ENCODE assay signal across 11 cellular contexts in the genomic region with DNA sequence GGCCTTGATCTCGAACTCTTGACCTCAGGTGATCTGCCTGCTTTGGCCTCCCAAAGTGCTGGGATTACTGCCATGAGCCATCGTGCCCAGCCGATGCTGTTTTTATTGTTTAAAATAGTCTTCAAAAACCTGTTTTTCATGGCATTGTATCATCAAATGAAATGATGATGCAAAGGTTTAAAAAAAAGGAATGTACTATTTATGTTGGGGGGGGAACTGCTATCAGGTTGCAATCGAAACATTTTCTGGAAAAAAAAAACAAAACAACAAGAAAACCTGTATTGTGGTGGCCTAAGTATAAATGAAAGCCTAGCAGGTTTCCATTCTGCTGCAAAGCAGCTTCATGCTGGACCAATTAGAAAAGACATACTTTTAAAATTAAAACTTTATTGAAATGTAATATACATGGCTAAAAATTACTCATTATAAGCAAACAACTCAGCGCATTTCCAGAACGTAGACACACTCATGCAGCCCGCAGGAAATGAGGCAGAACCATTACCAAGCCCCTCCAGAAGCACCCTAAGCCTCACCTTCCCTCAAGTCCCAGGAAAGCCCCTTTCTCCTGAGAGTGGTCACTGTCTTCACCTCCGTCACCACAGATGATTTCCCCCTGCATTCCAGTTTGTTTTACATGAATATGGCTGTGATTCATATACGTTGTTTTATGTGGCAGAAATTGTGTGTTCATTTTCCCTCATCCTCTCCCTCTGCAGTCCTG. TPM values are rescaled to one million over a fixed set of nuclear protein-coding genes. Genes with fewer than 3 reads are reported as not detected.
DNase-seq lines count a peak whose midpoint lies in the region; ATAC-seq, FAIRE-seq and TF ChIP-seq lines count a peak whose summit lies in the region.
"Had no signal": no experiment of that assay in that cellular context is flagged by ENCODE, and none has a peak within 500 bp of the region (broad histone marks: within the 10 kb centered on the region; RNA-seq: fewer than 3 reads in every experiment).

No MANE protein-coding gene starts in this region.

- in situ Hi-C loops in Caki2 (cut with HindIII; ENCODE audit: low pct_unique_long_range_greater_than_20kb, low sequenced_read_pairs), result no loop called here

- no peaks in the 10 kb centered on the region for H3K9me3 ChIP-seq in naive thymus-derived CD4-positive, alpha-beta T cell (ENCODE audit: control insufficient read depth in 2 of 3, low read length in 3 of 3)

- CTCF ChIA-PET in naive thymus-derived CD4-positive, alpha-beta T cell (lab: Charles Lee), result interaction anchor here (0.8 kb wide), 1 partner anchor 244 kb away, joined by 4 read pairs; no protein-coding TSS in a partner anchor

- peak; percentile 48 for ATAC-seq in HG03196 (IDR thresholded peaks at IDR 0.05; ENCODE audit: unreplicated experiment)
- no peak for ATAC-seq in naive thymus-derived CD4-positive, alpha-beta T cell
- no peak for ATAC-seq in HG03521 (IDR thresholded peaks at IDR 0.05; ENCODE audit: unreplicated experiment)
- no peak for ATAC-seq in esophagus mucosa
- ATAC-seq in GM18498 (IDR thresholded peaks at IDR 0.05; ENCODE audit: unreplicated experiment), result no peak

- no peaks in the 10 kb centered on the region for H3K27me3 Mint-ChIP-seq in naive thymus-derived CD4-positive, alpha-beta T cell

- intact Hi-C loops in naive thymus-derived CD4-positive, alpha-beta T cell (cut with micrococcal nuclease), result no loop called here

- peaks cover 2% of the 10 kb centered on the region for H3K36me3 ChIP-seq in bronchial epithelial cell (ENCODE audit: control insufficient read depth, insufficient read depth, low read length)
- H3K36me3 ChIP-seq in naive thymus-derived CD4-positive, alpha-beta T cell (ENCODE audit: control insufficient read depth in 2 of 3, insufficient read depth in 3 of 3, low read length in 3 of 3), result peaks cover 0 to 22% (median 5%) of the 10 kb centered on the region in 3 experiments

- no peaks in the 10 kb centered on the region for H3K9me3 Mint-ChIP-seq in naive thymus-derived CD4-positive, alpha-beta T cell

- H3K4me3 ChIP-seq in bronchial epithelial cell (ENCODE audit: low read depth, low read length), result no peak overlapping the region
- H3K4me3 ChIP-seq in naive thymus-derived CD4-positive, alpha-beta T cell (ENCODE audit: low read length), result no peak overlapping the region

- H3K36me3 Mint-ChIP-seq in naive thymus-derived CD4-positive, alpha-beta T cell, result peaks cover 3 to 11% (median 6%) of the 10 kb centered on the region in 5 donors

- no peak overlapping the region for H3K27ac ChIP-seq in naive thymus-derived CD4-positive, alpha-beta T cell (ENCODE audit: low read depth, low read length)

- FAIRE-seq in bronchial epithelial cell (lab: Jason Lieb, UNC), result no peak

- H3K27me3 ChIP-seq in bronchial epithelial cell (ENCODE audit: control insufficient read depth, insufficient read depth, low read length), result no peaks in the 10 kb centered on the region
- H3K27me3 ChIP-seq in naive thymus-derived CD4-positive, alpha-beta T cell (ENCODE audit: control insufficient read depth in 2 of 2, insufficient read depth in 2 of 2, low read length in 2 of 2), result no peaks in the 10 kb centered on the region

- no peak overlapping the region for H3K4me3 Mint-ChIP-seq in naive thymus-derived CD4-positive, alpha-beta T cell

- no peak for TF ChIP-seq CTCF in bronchial epithelial cell (IDR thresholded peaks at IDR 0.05; ENCODE audit: insufficient read depth, low read length, severe bottlenecking)

- DNase-seq in Caki2 (ENCODE audit: low read depth), result peak; percentile 22
- peak; percentile 82 for DNase-seq in bronchial epithelial cell (ENCODE audit: low read depth)
- no peak for DNase-seq in naive thymus-derived CD4-positive, alpha-beta T cell
- DNase-seq in inferior parietal cortex (ENCODE audit: extremely low spot score), result no peak
- DNase-seq: activated CD8-positive, alpha-beta memory T cell treated with anti-CD3 and anti-CD28 coated beads, Interleukin-2, amount 50 U/mL, for 48 hours; NCI-H774; stimulated activated CD4-positive, alpha-beta T cell treated with anti-CD3 and anti-CD28 coated beads, Interleukin-4, amount 100 ng/mL, for 4 hours had no signal

- peaks cover 0 to 11% of the 10 kb centered on the region in 2 donors for H3K4me1 ChIP-seq in naive thymus-derived CD4-positive, alpha-beta T cell (ENCODE audit: control insufficient read depth in 2 of 2, insufficient read depth in 2 of 2, low read length in 2 of 2)

- H3K4me1 Mint-ChIP-seq in naive thymus-derived CD4-positive, alpha-beta T cell, result peaks cover 16 to 39% (median 32%) of the 10 kb centered on the region in 7 donors

- H3K27ac Mint-ChIP-seq in naive thymus-derived CD4-positive, alpha-beta T cell, result peak overlapping the region in 5 of 9 donors; percentile 14 to 72 (median 62)

- POLR2A ChIA-PET in naive thymus-derived CD4-positive, alpha-beta T cell (lab: Charles Lee), result no interaction called here

RNA-seq across cellular contexts. Expression of a gene that starts 19.0 kb away (rescaled TPM):
- total RNA-seq in Caki2 (2014; rRNA removed; shearing (Covaris generic); ENCODE audit: low replicate concordance), result 11.4 and 20.0 TPM in 2 replicates
- total RNA-seq in bronchial epithelial cell, result 20.4 and 21.6 TPM in 2 replicates
- 10 to 100 TPM; 21.6 to 24.0 (median 22.8) TPM for total RNA-seq in naive thymus-derived CD4-positive, alpha-beta T cell
- 1 to 10 TPM; 2.8 to 3.0 TPM for polyA plus RNA-seq in naive thymus-derived CD4-positive, alpha-beta T cell
- 29.8 TPM for total RNA-seq in esophagus mucosa

RNA-seq across cellular contexts. Expression of a gene that starts 29.7 kb away (rescaled TPM):
- total RNA-seq in Caki2 (2014; rRNA removed; shearing (Covaris generic); ENCODE audit: low replicate concordance), result 68.1 and 103 TPM in 2 replicates
- total RNA-seq in bronchial epithelial cell (13.4 and 15.7 TPM in 2 replicates), esophagus mucosa (23.5 TPM)
- 100 to 1,000 TPM; 160 to 207 (median 174) TPM for total RNA-seq in naive thymus-derived CD4-positive, alpha-beta T cell
- 100 to 1,000 TPM; 138 to 160 TPM for polyA plus RNA-seq in naive thymus-derived CD4-positive, alpha-beta T cell

Comparison
In these comparisons a context has a peak if more than half of its experiments do, and no peak if none do; other contexts are left out.
1. DNase-seq: peak in Caki2 (single experiment) and bronchial epithelial cell (single experiment); none in naive thymus-derived CD4-positive, alpha-beta T cell (0 of 9) and inferior parietal cortex (single experiment).